ENCODE assay signal across 12 cellular contexts in genomic region chr6:137978252-137978896, GRCh38.
A peak's percentile ranks its signal among the peaks of the same experiment; 100 is the strongest.
DNase-seq lines count a peak whose midpoint lies in the region; ATAC-seq, FAIRE-seq and TF ChIP-seq lines count a peak whose summit lies in the region.
"Had no signal": no experiment of that assay in that cellular context is flagged by ENCODE, and none has a peak within 500 bp of the region (broad histone marks: within the 10 kb centered on the region; RNA-seq: fewer than 3 reads in every experiment).

No MANE protein-coding gene starts in this region.

- peak overlapping the region; percentile 21; the same call in 1 of the 2 replicates for H3K4me2 ChIP-seq in K562 (ENCODE audit: insufficient read depth, low read length)

- no peak overlapping the region for H2AFZ ChIP-seq in K562 (ENCODE audit: low read depth, low read length)

- CTCF ChIA-PET in K562 (lab: Yijun Ruan, JAX; ENCODE audit: low intra/inter-chr PET ratio), result interaction anchor here (0.8 kb wide), 1 partner anchor 234 kb away, joined by 3 read pairs; no protein-coding TSS in a partner anchor

- in situ Hi-C loops in GM13977 (cut with MboI; ENCODE audit: low pct_unique_long_range_greater_than_20kb, low sequenced_read_pairs, unreplicated experiment), result no loop called here
- in situ Hi-C loops in K562 (cut with MboI), result no loop called here

- H3K27me3 Mint-ChIP-seq in endothelial cell (ENCODE audit: unreplicated experiment), result peaks cover 1% of the 10 kb centered on the region
- H3K27me3 Mint-ChIP-seq: activated B cell treated with CpG ODN at 0.5 μM for 24 hours, progenitor cell of endocrine pancreas had no signal

- H3K4me1 Mint-ChIP-seq in endothelial cell (ENCODE audit: unreplicated experiment), result peaks cover 3% of the 10 kb centered on the region

- H3K4me3 Mint-ChIP-seq in endothelial cell (ENCODE audit: unreplicated experiment), result no peak overlapping the region
- H3K4me3 Mint-ChIP-seq: activated B cell treated with CpG ODN at 0.5 μM for 24 hours had no signal

- H3K9me1 ChIP-seq in K562 (ENCODE audit: control insufficient read depth, insufficient read depth, low read length), result no peaks in the 10 kb centered on the region

- H3K4me3 ChIP-seq in K562 (no peak overlapping the region), aorta (ENCODE audit: low read length in 2 of 2) (no peak overlapping the region)

- DNase-seq in A172 (ENCODE audit: low spot score) (peak; percentile 71), GM13977 (ENCODE audit: low spot score) (peak; percentile 25), K562 (ENCODE audit: extremely low read depth in 1 of 4, low spot score in 3 of 4) (peak; percentile 43 to 83 (median 63)), germinal center (ENCODE audit: low spot score) (no peak), endothelial cell (ENCODE audit: low spot score) (no peak), aorta (no peak)
- DNase-seq: activated B cell treated with CpG ODN at 0.5 μM for 24 hours, IMR-90, NCI-H69 had no signal

- H3K9ac ChIP-seq in K562 (ENCODE audit: insufficient read depth in 1 of 2, low read depth in 2 of 2, low read length in 2 of 2), result no peak overlapping the region

- TF ChIP-seq POLR2A in K562 (conservative IDR thresholded peaks at IDR 0.05), result no peak

- intact Hi-C loops in K562 (cut with micrococcal nuclease) (no loop called here), aorta (cut with DNase I) (loop anchor here (10.0 kb wide), 1 partner anchor 274 kb away; no protein-coding TSS in a partner anchor)

- H3K9me3 ChIP-seq in K562 (replicated peaks; ENCODE audit: control insufficient read depth, insufficient read depth, low read depth, low read length) (no peaks in the 10 kb centered on the region), aorta (ENCODE audit: control insufficient read depth, low read length) (no peaks in the 10 kb centered on the region)

- no peaks in the 10 kb centered on the region for H3K36me3 ChIP-seq in K562 (ENCODE audit: control insufficient read depth, insufficient read depth, low read length)
- H3K36me3 ChIP-seq in aorta (ENCODE audit: control insufficient read depth in 1 of 2, insufficient read depth in 2 of 2, low read length in 1 of 2), result no peaks in the 10 kb centered on the region

- H3K27ac Mint-ChIP-seq in endothelial cell (ENCODE audit: unreplicated experiment), result no peak overlapping the region
- H3K27ac Mint-ChIP-seq: activated B cell treated with CpG ODN at 0.5 μM for 24 hours, progenitor cell of endocrine pancreas had no signal

- H3K27ac ChIP-seq in K562 (ENCODE audit: extremely low read depth, low read depth, low read length), result no peak overlapping the region
- H3K27ac ChIP-seq in aorta (ENCODE audit: low read depth in 1 of 2, low read length in 2 of 2), result no peak overlapping the region

- TF ChIP-seq CTCF in GM13977 (IDR thresholded peaks at IDR 0.05; ENCODE audit: extremely low read depth, insufficient read depth, missing control alignments), result no peak
- no peak for TF ChIP-seq CTCF in K562 (IDR thresholded peaks at IDR 0.05 in 2 of 3, conservative IDR thresholded peaks at IDR 0.05 in 1 of 3; ENCODE audit: insufficient read depth in 2 of 3, low read depth in 1 of 3, low read length in 3 of 3)
- no peak for TF ChIP-seq CTCF in endothelial cell (IDR thresholded peaks at IDR 0.05; ENCODE audit: unreplicated experiment)

- peak; percentile 85 for FAIRE-seq in K562 (lab: Jason Lieb, UNC)

- no peaks in the 10 kb centered on the region for H4K20me1 ChIP-seq in K562 (replicated peaks; ENCODE audit: control insufficient read depth, insufficient read depth, low read length)

- WGBS in K562 (ENCODE audit: insufficient coverage, low coverage, missing lambda C conversion rate), result 25% methylated on average over 8 of the region's 8 CpGs
- WGBS in aorta, 2 donors, result 60 to 61% methylated on average over 8 of the region's 8 CpGs

- no peaks in the 10 kb centered on the region for H3K36me3 Mint-ChIP-seq in endothelial cell (ENCODE audit: low read depth, unreplicated experiment)

- POLR2A ChIA-PET in K562 (lab: Yijun Ruan, JAX), result no interaction called here

- TF ChIP-seq RAD21 in K562 (CRISPR knock-in tag; conservative IDR thresholded peaks at IDR 0.05 in 1 of 2, IDR thresholded peaks at IDR 0.05 in 1 of 2), result no peak

- ATAC-seq in HG03060 (IDR thresholded peaks at IDR 0.05; ENCODE audit: low read depth, unreplicated experiment), result peak; percentile 41
- peak; percentile 90 for ATAC-seq in K562
- ATAC-seq in aorta (ENCODE audit: low FRiP score), result no peak
- no peak for ATAC-seq in HG03097 (IDR thresholded peaks at IDR 0.05; ENCODE audit: low FRiP score, unreplicated experiment)

- no peaks in the 10 kb centered on the region for H3K79me2 ChIP-seq in K562 (ENCODE audit: control insufficient read depth, insufficient read depth, low read length)

- H3K27me3 ChIP-seq in K562 (ENCODE audit: control insufficient read depth in 2 of 2, insufficient read depth in 2 of 2, low read length in 2 of 2) (no peaks in the 10 kb centered on the region), aorta (ENCODE audit: control insufficient read depth in 1 of 2, insufficient read depth in 2 of 2, low read length in 1 of 2) (no peaks in the 10 kb centered on the region)

- BruUV-seq in K562 (replicated peaks; lab: Mats Ljungman, UMichigan), result no TSS peak

- H3K9me3 Mint-ChIP-seq in endothelial cell (ENCODE audit: unreplicated experiment), result no peaks in the 10 kb centered on the region
- H3K9me3 Mint-ChIP-seq: activated B cell treated with CpG ODN at 0.5 μM for 24 hours had no signal

- TF ChIP-seq EP300 in K562 (IDR thresholded peaks at IDR 0.05; ENCODE audit: low read length), result peak; percentile 47; the same call in 1 of the 2 replicates

- H3K4me1 ChIP-seq in K562 (replicated peaks in 1 of 2; ENCODE audit: control insufficient read depth in 2 of 2, insufficient read depth in 2 of 2, low read length in 2 of 2) (peaks cover 6 to 29% of the 10 kb centered on the region in 2 experiments), aorta (ENCODE audit: control insufficient read depth in 1 of 2, insufficient read depth in 2 of 2, low read length in 2 of 2) (no peaks in the 10 kb centered on the region)

TF ChIP-seq in K562, 482 proteins besides CTCF, POLR2A, EP300 and RAD21 (continues in another document):
- TF ChIP-seq ARID3A (IDR thresholded peaks at IDR 0.05; ENCODE audit: borderline replicate concordance, low read depth, low read length), result 0 out of 2 replicates have a peak, but pooled peaks have one; percentile 44
- TF ChIP-seq RBFOX2 (IDR thresholded peaks at IDR 0.05; ENCODE audit: low read depth, low read length), result no peak
- TF ChIP-seq YY1 (IDR thresholded peaks at IDR 0.05; ENCODE audit: borderline replicate concordance in 1 of 3, control insufficient read depth in 1 of 3, extremely low read depth in 1 of 3, insufficient read depth in 3 of 3, insufficient read length in 1 of 3, insufficient replicate concordance in 2 of 3, low read depth in 1 of 3, low read length in 2 of 3), result no peak
- TF ChIP-seq HMBOX1 (IDR thresholded peaks at IDR 0.05), result peak; percentile 86
- TF ChIP-seq NFIC (IDR thresholded peaks at IDR 0.05), result no peak
- TF ChIP-seq NEUROD1 (IDR thresholded peaks at IDR 0.05; ENCODE audit: borderline replicate concordance, low read depth, low read length, partially characterized antibody), result peak; percentile 65
- TF ChIP-seq RFX5 (IDR thresholded peaks at IDR 0.05; ENCODE audit: low read depth, low read length), result no peak
- 0 out of 2 replicates have a peak, but pooled peaks have one; percentile 28 for TF ChIP-seq GABPB1 (CRISPR knock-in tag; IDR thresholded peaks at IDR 0.05)
- peak; percentile 98 for TF ChIP-seq JUND (IDR thresholded peaks at IDR 0.05; ENCODE audit: borderline replicate concordance, low read depth, low read length)
- TF ChIP-seq JUND (tag; IDR thresholded peaks at IDR 0.05; ENCODE audit: borderline replicate concordance, low read depth, low read length), result peak; percentile 96; the same call in 2 of the 3 replicates
- TF ChIP-seq MNT (conservative IDR thresholded peaks at IDR 0.05), result peak in 1 of 2 experiments; percentile 40; a peak in 1 of 4 replicates

Comparison
In these comparisons a context has a peak if more than half of its experiments do, and no peak if none do; other contexts are left out.
1. DNase-seq: peak in A172 (single experiment), GM13977 (single experiment) and K562 (4 of 4); none in germinal center (single experiment), endothelial cell (single experiment) and aorta (0 of 2).
2. ATAC-seq: peak in HG03060 (single experiment) and K562 (single experiment); none in aorta (single experiment) and HG03097 (single experiment).